22 cellular contexts compared by ENCODE assay signal in genomic region chr4:19577121-19577520, GRCh38.
"Had no signal": no experiment of that assay in that cellular context is flagged by ENCODE, and none has a peak within 500 bp of the region (broad histone marks: within the 10 kb centered on the region; RNA-seq: fewer than 3 reads in every experiment).

No MANE protein-coding gene starts in this region.

- H3K4me3 Mint-ChIP-seq: activated CD8-positive, alpha-beta T cell treated with anti-CD3 and anti-CD28 coated beads for 36 hours; neural crest cell; stimulated activated naive CD8-positive, alpha-beta T cell treated with anti-CD3 and anti-CD28 coated beads, Interleukin-15, amount 100 ng/mL, for 72 hours; T-helper 17 cell; type B pancreatic cell had no signal

- H3K36me3 Mint-ChIP-seq: activated naive CD4-positive, alpha-beta T cell treated with anti-CD3 and anti-CD28 coated beads, Interleukin-2, amount 50 U/mL, for 72 hours; type B pancreatic cell had no signal

- H3K27me3 ChIP-seq: body of pancreas, esophagus squamous epithelium, right lobe of liver, spleen had no signal

- ATAC-seq: activated CD8-positive, alpha-beta T cell treated with anti-CD3 and anti-CD28 coated beads for 36 hours; activated naive CD4-positive, alpha-beta T cell treated with anti-CD3 and anti-CD28 coated beads, Interleukin-2, amount 50 U/mL, for 72 hours; body of pancreas; lower lobe of right lung; psoas muscle; right lobe of liver; stimulated activated naive CD8-positive, alpha-beta T cell treated with anti-CD3 and anti-CD28 coated beads, Interleukin-15, amount 100 ng/mL, for 72 hours; T-helper 17 cell had no signal

- H3K4me1 Mint-ChIP-seq: neural crest cell; stimulated activated naive CD8-positive, alpha-beta T cell treated with anti-CD3 and anti-CD28 coated beads, Interleukin-15, amount 100 ng/mL, for 72 hours; T-helper 17 cell had no signal

- H3K27ac Mint-ChIP-seq: activated CD8-positive, alpha-beta T cell treated with anti-CD3 and anti-CD28 coated beads for 36 hours; activated naive CD4-positive, alpha-beta T cell treated with anti-CD3 and anti-CD28 coated beads, Interleukin-2, amount 50 U/mL, for 72 hours; stimulated activated naive CD8-positive, alpha-beta T cell treated with anti-CD3 and anti-CD28 coated beads, Interleukin-15, amount 100 ng/mL, for 72 hours; T-helper 17 cell; type B pancreatic cell had no signal

- H3K9me3 Mint-ChIP-seq: neural crest cell, type B pancreatic cell had no signal

- H3K36me3 ChIP-seq: esophagus squamous epithelium, lower lobe of right lung, right lobe of liver, spleen, WERI-Rb-1 had no signal

- H3K9me3 ChIP-seq: body of pancreas, esophagus squamous epithelium, lower lobe of right lung, psoas muscle, spleen had no signal

- H3K4me3 ChIP-seq: body of pancreas, coronary artery, esophagus squamous epithelium, lower lobe of right lung, psoas muscle, right lobe of liver, spleen had no signal

- DNase-seq: activated CD4-positive, alpha-beta T cell treated with anti-CD3 and anti-CD28 coated beads for 4 hours; activated CD8-positive, alpha-beta memory T cell treated with anti-CD3 and anti-CD28 coated beads, Interleukin-2, amount 50 U/mL, for 4 hours; activated CD8-positive, alpha-beta T cell treated with anti-CD3 and anti-CD28 coated beads for 36 hours; activated gamma-delta T cell; activated T-cell treated with anti-CD3 and anti-CD28 coated beads, Interleukin-2, amount 50 U/mL, for 48 hours; amniotic stem cell; body of pancreas; central memory CD4-positive, alpha-beta T cell; esophagus squamous epithelium; hypothalamus; lower lobe of right lung; psoas muscle; right lobe of liver; spleen; stimulated activated naive CD8-positive, alpha-beta T cell treated with anti-CD3 and anti-CD28 coated beads, Interleukin-15, amount 100 ng/mL, for 72 hours; T-helper 17 cell; WERI-Rb-1 had no signal

- FAIRE-seq: endothelial cell of umbilical vein had no signal

- H3K4me1 ChIP-seq: body of pancreas, lower lobe of right lung, psoas muscle, right lobe of liver had no signal

- H3K27me3 Mint-ChIP-seq: activated CD8-positive, alpha-beta T cell treated with anti-CD3 and anti-CD28 coated beads for 36 hours; stimulated activated naive CD8-positive, alpha-beta T cell treated with anti-CD3 and anti-CD28 coated beads, Interleukin-15, amount 100 ng/mL, for 72 hours; T-helper 17 cell; type B pancreatic cell had no signal

- H3K27ac ChIP-seq: body of pancreas, coronary artery, esophagus squamous epithelium, lower lobe of right lung, psoas muscle, right lobe of liver, spleen, WERI-Rb-1 had no signal
